31 cellular contexts compared by ENCODE assay signal in the genomic region with DNA sequence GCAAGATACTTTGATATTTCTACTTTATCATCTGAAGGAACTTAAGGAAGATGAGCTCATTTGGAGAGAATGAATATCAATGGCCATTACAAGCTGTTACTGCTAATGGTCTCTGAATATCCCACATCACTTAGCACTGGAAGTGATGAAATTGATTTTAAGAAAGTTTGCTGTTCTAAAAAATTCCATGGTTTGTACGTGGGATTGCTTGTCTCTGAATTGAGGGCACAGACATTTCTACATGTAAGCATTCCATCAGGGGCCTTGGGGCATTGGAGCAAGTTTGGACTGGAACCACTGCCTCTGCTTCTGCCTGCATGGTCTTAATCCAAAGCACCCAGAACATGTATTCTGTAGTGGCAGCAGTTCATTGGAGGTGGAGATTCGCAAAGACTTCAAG.
"Had no signal": no experiment of that assay in that cellular context is flagged by ENCODE, and none has a peak within 500 bp of the region (broad histone marks: within the 10 kb centered on the region; RNA-seq: fewer than 3 reads in every experiment).

No MANE protein-coding gene starts in this region.

- FAIRE-seq: colon had no signal

- H3K4me3 ChIP-seq: adrenal gland, body of pancreas, gastroesophageal sphincter, heart right ventricle, hepatocyte had no signal

- H3K4me1 ChIP-seq: adrenal gland, body of pancreas, gastroesophageal sphincter, heart right ventricle had no signal

- H3K27me3 ChIP-seq: adrenal gland, body of pancreas, gastroesophageal sphincter, heart right ventricle, hepatocyte had no signal

- H3K4me2 ChIP-seq: hepatocyte had no signal

- H3K9me3 ChIP-seq: adrenal gland, body of pancreas had no signal

- ATAC-seq: activated CD4-positive, alpha-beta T cell treated with anti-CD3 and anti-CD28 coated beads for 36 hours; activated CD8-positive, alpha-beta memory T cell treated with anti-CD3 and anti-CD28 coated beads, Interleukin-2, amount 10 ng/mL, durations not matched to agents 7 days and 5 days; activated CD8-positive, alpha-beta T cell treated with anti-CD3 and anti-CD28 coated beads, Interleukin-2, amount 10 ng/mL, durations not matched to agents 7 days and 5 days; activated naive CD8-positive, alpha-beta T cell treated with anti-CD3 and anti-CD28 coated beads, Interleukin-2, amount 50 U/mL, for 24 hours; body of pancreas; effector memory CD8-positive, alpha-beta T cell; esophagus mucosa; gastroesophageal sphincter; heart right ventricle; T-helper 17 cell had no signal

- H3K36me3 ChIP-seq: adrenal gland, gastroesophageal sphincter, heart right ventricle had no signal

- H2AFZ ChIP-seq: hepatocyte had no signal

- H3K27ac ChIP-seq: adrenal gland, body of pancreas, gastroesophageal sphincter, heart right ventricle, hepatocyte had no signal

- DNase-seq: activated CD4-positive, alpha-beta memory T cell treated with anti-CD3 and anti-CD28 coated beads for 36 hours; activated CD4-positive, alpha-beta T cell treated with anti-CD3 and anti-CD28 coated beads for 36 hours; activated CD4-positive, alpha-beta T cell treated with anti-CD3 and anti-CD28 coated beads, Interleukin-2, amount 10 ng/mL, durations not matched to agents 24 days and 14 days; activated CD4-positive, CD25-positive, alpha-beta regulatory T cell; activated CD4-positive, CD25-positive, alpha-beta regulatory T cell treated with anti-CD3 and anti-CD28 coated beads, Interleukin-2, amount 50 U/mL, for 72 hours; activated CD8-positive, alpha-beta memory T cell treated with anti-CD3 and anti-CD28 coated beads, Interleukin-2, amount 10 ng/mL, durations not matched to agents 7 days and 5 days; activated CD8-positive, alpha-beta memory T cell treated with anti-CD3 and anti-CD28 coated beads, Interleukin-2, amount 50 U/mL, for 4 hours; activated CD8-positive, alpha-beta T cell treated with anti-CD3 and anti-CD28 coated beads, Interleukin-2, amount 10 ng/mL, durations not matched to agents 7 days and 5 days; activated effector memory CD4-positive, alpha-beta T cell treated with anti-CD3 and anti-CD28 coated beads, Interleukin-2, amount 50 U/mL, for 16 hours; activated naive CD4-positive, alpha-beta T cell treated with anti-CD3 and anti-CD28 coated beads for 36 hours; activated naive CD8-positive, alpha-beta T cell treated with anti-CD3 and anti-CD28 coated beads for 36 hours; activated naive CD8-positive, alpha-beta T cell treated with anti-CD3 and anti-CD28 coated beads, Interleukin-2, amount 50 U/mL, for 24 hours; activated T-cell treated with anti-CD3 and anti-CD28 coated beads, Interleukin-2, amount 50 U/mL, for 1 hour; activated T-cell treated with anti-CD3 and anti-CD28 coated beads, Interleukin-2, amount 50 U/mL, for 48 hours; adrenal gland; amygdala; aorta; body of pancreas; cortex of kidney; dermis blood vessel endothelial cell; effector CD4-positive, alpha-beta T cell; effector memory CD8-positive, alpha-beta T cell; foreskin melanocyte; heart right ventricle; T-helper 1 cell; T-helper 17 cell; T1000 had no signal
